Comparison of ENCODE assay signal across 35 cellular contexts in genomic region chr15:61651267-61651666, GRCh38.
"Had no signal": no experiment of that assay in that cellular context is flagged by ENCODE, and none has a peak within 500 bp of the region (broad histone marks: within the 10 kb centered on the region; RNA-seq: fewer than 3 reads in every experiment).

No MANE protein-coding gene starts in this region.

- H3K4me1 ChIP-seq: adrenal gland, esophagus muscularis mucosa, foreskin keratinocyte had no signal

- H3K27ac ChIP-seq: adrenal gland, brain microvascular endothelial cell, esophagus muscularis mucosa, foreskin keratinocyte, heart left ventricle, WERI-Rb-1 had no signal

- H3K36me3 Mint-ChIP-seq: activated CD4-positive, alpha-beta memory T cell treated with anti-CD3 and anti-CD28 coated beads for 36 hours; activated CD8-positive, alpha-beta memory T cell treated with anti-CD3 and anti-CD28 coated beads, Interleukin-2, amount 10 ng/mL, durations not matched to agents 7 days and 5 days; activated naive CD4-positive, alpha-beta T cell treated with anti-CD3 and anti-CD28 coated beads, Interleukin-2, amount 50 U/mL, for 24 hours; activated naive CD8-positive, alpha-beta T cell treated with anti-CD3 and anti-CD28 coated beads for 36 hours had no signal

- DNase-seq: activated B cell treated with CpG ODN at 0.5 μM for 24 hours; activated CD4-positive, alpha-beta memory T cell treated with anti-CD3 and anti-CD28 coated beads for 36 hours; activated CD4-positive, alpha-beta T cell treated with anti-CD3 and anti-CD28 coated beads for 48 hours; activated CD8-positive, alpha-beta memory T cell treated with anti-CD3 and anti-CD28 coated beads, Interleukin-2, amount 10 ng/mL, durations not matched to agents 7 days and 5 days; activated CD8-positive, alpha-beta memory T cell treated with anti-CD3 and anti-CD28 coated beads, Interleukin-2, amount 50 U/mL, for 4 hours; activated CD8-positive, alpha-beta T cell treated with anti-CD3 and anti-CD28 coated beads, Interleukin-2, amount 10 ng/mL, durations not matched to agents 7 days and 5 days; activated effector memory CD4-positive, alpha-beta T cell treated with anti-CD3 and anti-CD28 coated beads, Interleukin-2, amount 50 U/mL, for 16 hours; activated naive CD4-positive, alpha-beta T cell treated with anti-CD3 and anti-CD28 coated beads for 36 hours; activated naive CD8-positive, alpha-beta T cell treated with anti-CD3 and anti-CD28 coated beads for 36 hours; activated naive CD8-positive, alpha-beta T cell treated with anti-CD3 and anti-CD28 coated beads, Interleukin-2, amount 50 U/mL, for 24 hours; activated T-cell treated with anti-CD3 and anti-CD28 coated beads, Interleukin-2, amount 50 U/mL, for 1 hour; activated T-cell treated with anti-CD3 and anti-CD28 coated beads, Interleukin-2, amount 50 U/mL, for 48 hours; adrenal gland; amygdala; aorta; brain microvascular endothelial cell; cortex of kidney; dermis blood vessel endothelial cell; effector CD4-positive, alpha-beta T cell; effector memory CD8-positive, alpha-beta T cell; erythroblast; foreskin keratinocyte; gastrocnemius medialis; glutamatergic neuron; heart left ventricle; T-helper 17 cell; T1000; WERI-Rb-1 had no signal

- H3K9me3 Mint-ChIP-seq: activated B cell treated with CpG ODN at 0.5 μM for 24 hours; activated CD4-positive, alpha-beta memory T cell treated with anti-CD3 and anti-CD28 coated beads for 36 hours; activated naive CD4-positive, alpha-beta T cell treated with anti-CD3 and anti-CD28 coated beads for 36 hours; activated naive CD4-positive, alpha-beta T cell treated with anti-CD3 and anti-CD28 coated beads, Interleukin-2, amount 50 U/mL, for 24 hours; activated naive CD8-positive, alpha-beta T cell treated with anti-CD3 and anti-CD28 coated beads for 36 hours; activated naive CD8-positive, alpha-beta T cell treated with anti-CD3 and anti-CD28 coated beads, Interleukin-2, amount 50 U/mL, for 24 hours; activated T-helper 1 cell treated with anti-CD3 and anti-CD28 coated beads, Interleukin-12 subunit alpha, Interleukin-12 subunit beta, Interleukin-2, Interleukin-4 antibody, amounts not matched to agents 30 ng/mL and 10 ng/mL and 1 ng/mL, durations not matched to agents 14 hours and 24 hours and 36 hours; activated T-helper 2 cell treated with anti-CD3 and anti-CD28 coated beads, Interferon-gamma antibody, Interleukin-2, Interleukin-4, amounts not matched to agents 10 μg/mL and 5 μg/mL and 100 μg/mL, durations not matched to agents 14 hours and 24 hours and 36 hours; central memory CD8-positive, alpha-beta T cell; effector memory CD8-positive, alpha-beta T cell; T-helper 2 cell treated with Interferon-gamma antibody and Interleukin-4, amounts not matched to agents 5 μg/mL and 100 μg/mL, for 36 hours had no signal

- H3K9me3 ChIP-seq: adrenal gland, esophagus muscularis mucosa, gastrocnemius medialis, heart left ventricle had no signal

- H3K4me1 Mint-ChIP-seq: activated B cell treated with CpG ODN at 0.5 μM for 24 hours; activated CD8-positive, alpha-beta memory T cell treated with anti-CD3 and anti-CD28 coated beads, Interleukin-2, amount 10 ng/mL, durations not matched to agents 7 days and 5 days; activated naive CD4-positive, alpha-beta T cell treated with anti-CD3 and anti-CD28 coated beads, Interleukin-2, amount 50 U/mL, for 24 hours; activated naive CD8-positive, alpha-beta T cell treated with anti-CD3 and anti-CD28 coated beads for 36 hours; activated naive CD8-positive, alpha-beta T cell treated with anti-CD3 and anti-CD28 coated beads, Interleukin-2, amount 50 U/mL, for 24 hours; central memory CD8-positive, alpha-beta T cell; T-helper 17 cell had no signal

- H3K27ac Mint-ChIP-seq: activated B cell treated with CpG ODN at 0.5 μM for 24 hours; activated CD4-positive, alpha-beta memory T cell treated with anti-CD3 and anti-CD28 coated beads for 36 hours; activated CD8-positive, alpha-beta memory T cell treated with anti-CD3 and anti-CD28 coated beads, Interleukin-2, amount 10 ng/mL, durations not matched to agents 7 days and 5 days; activated CD8-positive, alpha-beta T cell treated with anti-CD3 and anti-CD28 coated beads, Interleukin-2, amount 10 ng/mL, durations not matched to agents 7 days and 5 days; activated naive CD4-positive, alpha-beta T cell treated with anti-CD3 and anti-CD28 coated beads for 36 hours; activated naive CD4-positive, alpha-beta T cell treated with anti-CD3 and anti-CD28 coated beads, Interleukin-2, amount 50 U/mL, for 24 hours; activated naive CD8-positive, alpha-beta T cell treated with anti-CD3 and anti-CD28 coated beads for 36 hours; activated naive CD8-positive, alpha-beta T cell treated with anti-CD3 and anti-CD28 coated beads, Interleukin-2, amount 50 U/mL, for 24 hours; activated T-helper 1 cell treated with anti-CD3 and anti-CD28 coated beads, Interleukin-12 subunit alpha, Interleukin-12 subunit beta, Interleukin-2, Interleukin-4 antibody, amounts not matched to agents 30 ng/mL and 10 ng/mL and 1 ng/mL, durations not matched to agents 14 hours and 24 hours and 36 hours; activated T-helper 2 cell treated with anti-CD3 and anti-CD28 coated beads, Interferon-gamma antibody, Interleukin-2, Interleukin-4, amounts not matched to agents 10 μg/mL and 5 μg/mL and 100 μg/mL, durations not matched to agents 14 hours and 24 hours and 36 hours; effector memory CD8-positive, alpha-beta T cell; T-helper 17 cell; T-helper 2 cell treated with Interferon-gamma antibody and Interleukin-4, amounts not matched to agents 5 μg/mL and 100 μg/mL, for 36 hours had no signal

- ATAC-seq: activated CD4-positive, CD25-positive, alpha-beta regulatory T cell treated with anti-CD3 and anti-CD28 coated beads, Interleukin-2, amount 50 U/mL, for 24 hours; activated CD8-positive, alpha-beta memory T cell treated with anti-CD3 and anti-CD28 coated beads, Interleukin-2, amount 10 ng/mL, durations not matched to agents 7 days and 5 days; activated CD8-positive, alpha-beta T cell treated with anti-CD3 and anti-CD28 coated beads, Interleukin-2, amount 10 ng/mL, durations not matched to agents 7 days and 5 days; activated naive CD8-positive, alpha-beta T cell treated with anti-CD3 and anti-CD28 coated beads, Interleukin-2, amount 50 U/mL, for 24 hours; effector memory CD8-positive, alpha-beta T cell; foreskin keratinocyte; gastrocnemius medialis; heart left ventricle; T-helper 17 cell had no signal

- H3K27me3 ChIP-seq: adrenal gland, brain microvascular endothelial cell, gastrocnemius medialis had no signal

- H3K4me3 Mint-ChIP-seq: activated B cell treated with CpG ODN at 0.5 μM for 24 hours; activated CD4-positive, alpha-beta memory T cell treated with anti-CD3 and anti-CD28 coated beads for 36 hours; activated CD8-positive, alpha-beta memory T cell treated with anti-CD3 and anti-CD28 coated beads, Interleukin-2, amount 10 ng/mL, durations not matched to agents 7 days and 5 days; activated CD8-positive, alpha-beta T cell treated with anti-CD3 and anti-CD28 coated beads, Interleukin-2, amount 10 ng/mL, durations not matched to agents 7 days and 5 days; activated naive CD4-positive, alpha-beta T cell treated with anti-CD3 and anti-CD28 coated beads for 36 hours; activated naive CD4-positive, alpha-beta T cell treated with anti-CD3 and anti-CD28 coated beads, Interleukin-2, amount 50 U/mL, for 24 hours; activated naive CD8-positive, alpha-beta T cell treated with anti-CD3 and anti-CD28 coated beads for 36 hours; activated naive CD8-positive, alpha-beta T cell treated with anti-CD3 and anti-CD28 coated beads, Interleukin-2, amount 50 U/mL, for 24 hours; activated T-helper 1 cell treated with anti-CD3 and anti-CD28 coated beads, Interleukin-12 subunit alpha, Interleukin-12 subunit beta, Interleukin-2, Interleukin-4 antibody, amounts not matched to agents 30 ng/mL and 10 ng/mL and 1 ng/mL, durations not matched to agents 14 hours and 24 hours and 36 hours; central memory CD8-positive, alpha-beta T cell; effector memory CD8-positive, alpha-beta T cell; T-helper 17 cell; T-helper 2 cell treated with Interferon-gamma antibody and Interleukin-4, amounts not matched to agents 5 μg/mL and 100 μg/mL, for 36 hours had no signal

- H3K36me3 ChIP-seq: adrenal gland, brain microvascular endothelial cell, esophagus muscularis mucosa, gastrocnemius medialis, heart left ventricle, WERI-Rb-1 had no signal

- H3K4me3 ChIP-seq: adrenal gland, esophagus muscularis mucosa, gastrocnemius medialis, heart left ventricle had no signal
